In genomic region chr6:16239090-16239797, GRCh38 we compare ENCODE assay signal across 8 cellular contexts. TPM values are rescaled to one million over a fixed set of nuclear protein-coding genes. Genes with fewer than 3 reads are reported as not detected.
A peak's percentile ranks its signal among the peaks of the same experiment; 100 is the strongest.
DNase-seq lines count a peak whose midpoint lies in the region; ATAC-seq, FAIRE-seq and TF ChIP-seq lines count a peak whose summit lies in the region.

No MANE protein-coding gene starts in this region.

- H3K4me3 Mint-ChIP-seq in CD4-positive, CD25-positive, alpha-beta regulatory T cell = peak overlapping the region; percentile 67 to 91 (median 88)
- peak overlapping the region; percentile 81 for H3K4me3 Mint-ChIP-seq in central memory CD8-positive, alpha-beta T cell

- TF ChIP-seq RAD21 in HCT116 (IDR thresholded peaks at IDR 0.05; ENCODE audit: low read depth) = peak; percentile 59

- intact Hi-C loops in HCT116 (cut with micrococcal nuclease) = loop anchor here (1.0 kb wide), 1 partner anchor 38 kb away; no protein-coding TSS in a partner anchor

- H3K27ac ChIP-seq in CD4-positive, CD25-positive, alpha-beta regulatory T cell (ENCODE audit: insufficient read depth, low read length, poor library complexity, severe bottlenecking) = no peak overlapping the region
- peak overlapping the region; percentile 57 for H3K27ac ChIP-seq in HCT116 (ENCODE audit: low read depth, low read length)
- peak overlapping the region in 2 of 4 donors; percentile 30 to 69 for H3K27ac ChIP-seq in Peyer's patch
- H3K27ac ChIP-seq in keratinocyte (ENCODE audit: control insufficient read depth, insufficient read depth, low read length) = no peak overlapping the region

- BruUV-seq in HCT116 (replicated peaks; lab: Mats Ljungman, UMichigan) = TSS peak; percentile 65

- H3K9ac ChIP-seq in HCT116 (ENCODE audit: low read length) = peak overlapping the region; percentile 62
- H3K9ac ChIP-seq in keratinocyte (ENCODE audit: control insufficient read depth, extremely low read depth, insufficient read depth, low read length) = peak overlapping the region; percentile 15
- H3K9ac ChIP-seq in skeletal muscle satellite cell (ENCODE audit: low read depth, low read length) = peak overlapping the region; percentile 54

- no peaks in the 10 kb centered on the region for H3K36me3 Mint-ChIP-seq in CD4-positive, CD25-positive, alpha-beta regulatory T cell
- H3K36me3 Mint-ChIP-seq in central memory CD8-positive, alpha-beta T cell (ENCODE audit: insufficient read depth) = peaks cover 5% of the 10 kb centered on the region

- H3K9me3 ChIP-seq in CD4-positive, CD25-positive, alpha-beta regulatory T cell (ENCODE audit: control insufficient read depth in 2 of 2, low read length in 2 of 2) = no peaks in the 10 kb centered on the region
- H3K9me3 ChIP-seq in HCT116 (ENCODE audit: control insufficient read depth in 1 of 2, insufficient read depth in 1 of 2, low read depth in 1 of 2, low read length in 2 of 2) (no peaks in the 10 kb centered on the region), Peyer's patch (no peaks in the 10 kb centered on the region), keratinocyte (ENCODE audit: control insufficient read depth, low read depth, low read length) (no peaks in the 10 kb centered on the region), skeletal muscle satellite cell (replicated peaks; ENCODE audit: low read length) (no peaks in the 10 kb centered on the region)

- H2AFZ ChIP-seq in HCT116 (ENCODE audit: low read depth, low read length, poor library complexity, severe bottlenecking) (peak overlapping the region; percentile 86), keratinocyte (ENCODE audit: control insufficient read depth, low read length) (peak overlapping the region; percentile 50)

- peak overlapping the region; percentile 92 for H3K4me2 ChIP-seq in HCT116 (ENCODE audit: low read length)
- H3K4me2 ChIP-seq in keratinocyte (ENCODE audit: control insufficient read depth, extremely low read depth, insufficient read depth, low read depth, low read length) = peak overlapping the region; percentile 84
- peak overlapping the region; percentile 99 for H3K4me2 ChIP-seq in skeletal muscle satellite cell (ENCODE audit: low read length)

- H3K9me2 ChIP-seq in HCT116 (ENCODE audit: insufficient read depth) = no peaks in the 10 kb centered on the region

- H3K27me3 Mint-ChIP-seq in CD4-positive, CD25-positive, alpha-beta regulatory T cell = peaks cover 59% of the 10 kb centered on the region
- peaks cover 33% of the 10 kb centered on the region for H3K27me3 Mint-ChIP-seq in central memory CD8-positive, alpha-beta T cell

- H3K4me1 ChIP-seq in CD4-positive, CD25-positive, alpha-beta regulatory T cell (ENCODE audit: control insufficient read depth, insufficient read depth, low read length, poor library complexity, severe bottlenecking) = peaks cover 17% of the 10 kb centered on the region
- peaks cover 10 to 15% of the 10 kb centered on the region in 2 experiments for H3K4me1 ChIP-seq in HCT116 (ENCODE audit: control insufficient read depth in 1 of 2, insufficient read depth in 2 of 2, low read length in 2 of 2)
- peaks cover 0 to 14% (median 3%) of the 10 kb centered on the region in 4 donors for H3K4me1 ChIP-seq in Peyer's patch
- peaks cover 17% of the 10 kb centered on the region for H3K4me1 ChIP-seq in keratinocyte (ENCODE audit: control insufficient read depth, extremely low read depth, insufficient read depth, low read length)
- peaks cover 37% of the 10 kb centered on the region for H3K4me1 ChIP-seq in skeletal muscle satellite cell (ENCODE audit: control insufficient read depth, insufficient read depth, low read length)

- H3K4me1 Mint-ChIP-seq in CD4-positive, CD25-positive, alpha-beta regulatory T cell = peaks cover 0 to 28% (median 15%) of the 10 kb centered on the region in 4 donors
- peaks cover 14% of the 10 kb centered on the region for H3K4me1 Mint-ChIP-seq in central memory CD8-positive, alpha-beta T cell

- H3K79me2 ChIP-seq in HCT116 (ENCODE audit: insufficient read depth, low read length) (peaks cover 7% of the 10 kb centered on the region; the same call in 1 of the 2 replicates), keratinocyte (ENCODE audit: control insufficient read depth, insufficient read depth, low read length) (no peaks in the 10 kb centered on the region)

- H3K9me1 ChIP-seq in keratinocyte (ENCODE audit: control insufficient read depth, extremely low read depth, insufficient read depth, low read length) = no peaks in the 10 kb centered on the region

- H3K9me3 Mint-ChIP-seq in CD4-positive, CD25-positive, alpha-beta regulatory T cell = no peaks in the 10 kb centered on the region
- H3K9me3 Mint-ChIP-seq in central memory CD8-positive, alpha-beta T cell = no peaks in the 10 kb centered on the region

- H3K36me3 ChIP-seq in CD4-positive, CD25-positive, alpha-beta regulatory T cell (ENCODE audit: control insufficient read depth, insufficient read depth, low read length) = no peaks in the 10 kb centered on the region
- H3K36me3 ChIP-seq in HCT116 (ENCODE audit: control insufficient read depth in 1 of 2, insufficient read depth in 2 of 2, low read length in 2 of 2) (no peaks in the 10 kb centered on the region), Peyer's patch (no peaks in the 10 kb centered on the region), keratinocyte (ENCODE audit: control insufficient read depth in 2 of 2, extremely low read depth in 1 of 2, insufficient read depth in 2 of 2, low read length in 2 of 2) (no peaks in the 10 kb centered on the region), skeletal muscle satellite cell (ENCODE audit: insufficient read depth, low read length) (no peaks in the 10 kb centered on the region)

- CTCF ChIA-PET in HCT116 (lab: Charles Lee) = interaction anchor here (1.3 to 2.5 kb wide), 5 partner anchors 17 to 847 kb away, joined by 3 to 9 read pairs (median 5); no protein-coding TSS in a partner anchor

- ATAC-seq in CD4-positive, CD25-positive, alpha-beta regulatory T cell (ENCODE audit: low read depth in 2 of 2) = peak in 1 of 2 donors; percentile 15
- ATAC-seq in HCT116 (peak; percentile 42), GM19467 (IDR thresholded peaks at IDR 0.05; ENCODE audit: unreplicated experiment) (no peak)
- no peak for ATAC-seq in central memory CD8-positive, alpha-beta T cell (replicated peaks; ENCODE audit: extremely low read depth, poor library complexity, severe bottlenecking)

- peak overlapping the region; percentile 27 for H3K4me3 ChIP-seq in CD4-positive, CD25-positive, alpha-beta regulatory T cell (ENCODE audit: low read depth, low read length)
- H3K4me3 ChIP-seq in HCT116 (replicated peaks in 1 of 2; ENCODE audit: low read depth in 1 of 2, low read length in 2 of 2) = peak overlapping the region; percentile 74 to 90
- peak overlapping the region; percentile 49 to 83 (median 62) for H3K4me3 ChIP-seq in Peyer's patch
- peak overlapping the region; percentile 26 to 62 (median 27) for H3K4me3 ChIP-seq in keratinocyte (ENCODE audit: control insufficient read depth in 2 of 3, extremely low read depth in 1 of 3, insufficient read depth in 2 of 3, low read depth in 1 of 3, low read length in 3 of 3)
- peak overlapping the region; percentile 71 for H3K4me3 ChIP-seq in skeletal muscle satellite cell (ENCODE audit: low read length)

- peak in 1 of 3 donors; percentile 31 for DNase-seq in CD4-positive, CD25-positive, alpha-beta regulatory T cell
- DNase-seq in HCT116 (ENCODE audit: low read depth, low spot score) (no peak), Peyer's patch (peak in 2 of 3 donors; percentile 64 to 70), keratinocyte (ENCODE audit: low read depth, low spot score) (no peak), NCI-H774 (lab: John Stamatoyannopoulos, UW) (no peak)
- DNase-seq in central memory CD8-positive, alpha-beta T cell (ENCODE audit: low spot score in 2 of 2) = no peak

- peaks cover 29% of the 10 kb centered on the region for H3K27me3 ChIP-seq in CD4-positive, CD25-positive, alpha-beta regulatory T cell (ENCODE audit: control insufficient read depth, insufficient read depth, low read length)
- H3K27me3 ChIP-seq in HCT116 (ENCODE audit: insufficient read depth, low read length) (no peaks in the 10 kb centered on the region), Peyer's patch (no peaks in the 10 kb centered on the region), keratinocyte (ENCODE audit: control insufficient read depth, extremely low read depth, insufficient read depth, low read length) (peaks cover 28% of the 10 kb centered on the region), skeletal muscle satellite cell (ENCODE audit: control insufficient read depth, insufficient read depth, low read length) (peaks cover 9% of the 10 kb centered on the region)

- no peaks in the 10 kb centered on the region for H4K20me1 ChIP-seq in HCT116 (ENCODE audit: insufficient read depth)
- no peaks in the 10 kb centered on the region for H4K20me1 ChIP-seq in keratinocyte (ENCODE audit: control insufficient read depth, extremely low read depth, insufficient read depth, low read length)

- RAD21 ChIA-PET in HCT116 (lab: Charles Lee; ENCODE audit: low non-redundant PET in 1 of 2, low total read pairs in 2 of 2, uncharacterized antibody in 2 of 2, unreplicated experiment in 2 of 2) = interaction anchor here (0.6 to 1.2 kb wide), 3 partner anchors 39 to 1114 kb away, joined by 3 to 4 read pairs (median 3); no protein-coding TSS in a partner anchor

- no peak for FAIRE-seq in keratinocyte (lab: Jason Lieb, UNC)

- dilution Hi-C loops in keratinocyte (cut with MboI; ENCODE audit: extremely low pct_ligation_motif_present, low sequenced_read_pairs) = no loop called here

- peak overlapping the region in 2 of 3 donors; percentile 50 to 79 for H3K27ac Mint-ChIP-seq in CD4-positive, CD25-positive, alpha-beta regulatory T cell
- peak overlapping the region; percentile 32 for H3K27ac Mint-ChIP-seq in central memory CD8-positive, alpha-beta T cell (ENCODE audit: low read depth)

- POLR2A ChIA-PET in HCT116 (lab: Charles Lee) = no interaction called here

- peak; percentile 45 to 66 (median 55); a peak in 5 of 6 replicates for TF ChIP-seq CTCF in HCT116 (IDR thresholded peaks at IDR 0.05 in 2 of 3, conservative IDR thresholded peaks at IDR 0.05 in 1 of 3; ENCODE audit: borderline replicate concordance in 1 of 3, insufficient read depth in 1 of 3, low read depth in 2 of 3, low read length in 2 of 3)
- peak in 3 of 6 experiments; percentile 45 to 49 (median 49) for TF ChIP-seq CTCF in Peyer's patch (IDR thresholded peaks at IDR 0.05)
- no peak for TF ChIP-seq CTCF in keratinocyte (optimal IDR thresholded peaks at IDR 0.05 in 1 of 3, IDR thresholded peaks at IDR 0.05 in 1 of 3, conservative IDR thresholded peaks at IDR 0.05 in 1 of 3; ENCODE audit: extremely low read depth in 1 of 3, insufficient read depth in 2 of 3, low read length in 3 of 3)

- no peak for TF ChIP-seq POLR2A in HCT116 (IDR thresholded peaks at IDR 0.05; ENCODE audit: borderline replicate concordance, extremely low read depth, insufficient read depth, insufficient read length)
- TF ChIP-seq POLR2A in Peyer's patch (IDR thresholded peaks at IDR 0.05) = no peak

RNA-seq across cellular contexts. Expression of gene GMPR, which starts 0.9 kb away (rescaled TPM):
- 1.8 TPM for total RNA-seq in CD4-positive, CD25-positive, alpha-beta regulatory T cell
- polyA plus RNA-seq in CD4-positive, CD25-positive, alpha-beta regulatory T cell = 1 to 10 TPM in 1 of 4 donors, not detected in 3; 1.3 TPM
- total RNA-seq in HCT116 (2021; ENCODE audit: unreplicated experiment) (24.0 TPM), Peyer's patch (1 to 10 TPM in 3 of 4 donors, not detected in 1; 3.6 to 8.1 (median 6.3) TPM)
- polyA plus RNA-seq in HCT116 (2012) = 17.2 and 18.4 TPM in 2 replicates
- polyA plus RNA-seq in keratinocyte = 0.32 to 0.88 TPM (median 0.50 TPM) in 3 replicates
- not detected for polyA plus RNA-seq in keratinocyte (2011; ENCODE audit: low read depth)
- 0.39 and 0.45 TPM in 2 replicates for polyA plus RNA-seq in keratinocyte (2011; cell fraction: cytosol; rRNA removed)
- 0.47 TPM in 1 of 2 replicates, not detected in the other for polyA plus RNA-seq in keratinocyte (2011; cell fraction: nucleus; rRNA removed)
- 0.34 and 0.45 TPM in 2 replicates for polyA plus RNA-seq in keratinocyte (2012; ENCODE audit: low replicate concordance)
- polyA minus RNA-seq in keratinocyte = 0.70 to 1.4 TPM (median 1.1 TPM) in 3 replicates
- polyA minus RNA-seq in keratinocyte (2011; cell fraction: cytosol; rRNA and poly(A)+ RNA removed) = not detected
- 0.53 TPM in 1 of 2 replicates, not detected in the other for polyA minus RNA-seq in keratinocyte (2011; cell fraction: nucleus; rRNA and poly(A)+ RNA removed)
- 0.25 and 2.2 TPM in 2 replicates for total RNA-seq in skeletal muscle satellite cell (2012; rRNA removed)

Comparison
In these comparisons a context has a peak if more than half of its experiments do, and no peak if none do; other contexts are left out.
1. DNase-seq: peak in Peyer's patch (2 of 3); none in HCT116 (single experiment), central memory CD8-positive, alpha-beta T cell (0 of 2), keratinocyte (single experiment) and NCI-H774 (single experiment).
2. H3K4me3 ChIP-seq: peak in every context shown above with its lines; median percentile 82 in HCT116; 71 in skeletal muscle satellite cell; 62 in Peyer's patch; 27 in CD4-positive, CD25-positive, alpha-beta regulatory T cell; 27 in keratinocyte.
3. CTCF ChIP-seq: peak in HCT116 (3 of 3); none in keratinocyte (0 of 3).
4. Peak in every context shown above with its lines, with median percentiles within 50 percentile points of each other: H3K4me2 ChIP-seq and H3K9ac ChIP-seq.